ENCODE assay signal across 1 cellular context in genomic region chr5:42852826-42853225, GRCh38.
TF ChIP-seq lines count a peak whose summit lies in the region.

No MANE protein-coding gene starts in this region.

TF ChIP-seq in HepG2, 621 proteins besides CTCF, POLR2A, EP300 and RAD21 (continued from another document):
- no peak for TF ChIP-seq DBP (CRISPR knock-in tag; IDR thresholded peaks at IDR 0.05; ENCODE audit: not compliant biosample characterization)
